Comparison of ENCODE assay signal across 1 cellular context in the genomic region with DNA sequence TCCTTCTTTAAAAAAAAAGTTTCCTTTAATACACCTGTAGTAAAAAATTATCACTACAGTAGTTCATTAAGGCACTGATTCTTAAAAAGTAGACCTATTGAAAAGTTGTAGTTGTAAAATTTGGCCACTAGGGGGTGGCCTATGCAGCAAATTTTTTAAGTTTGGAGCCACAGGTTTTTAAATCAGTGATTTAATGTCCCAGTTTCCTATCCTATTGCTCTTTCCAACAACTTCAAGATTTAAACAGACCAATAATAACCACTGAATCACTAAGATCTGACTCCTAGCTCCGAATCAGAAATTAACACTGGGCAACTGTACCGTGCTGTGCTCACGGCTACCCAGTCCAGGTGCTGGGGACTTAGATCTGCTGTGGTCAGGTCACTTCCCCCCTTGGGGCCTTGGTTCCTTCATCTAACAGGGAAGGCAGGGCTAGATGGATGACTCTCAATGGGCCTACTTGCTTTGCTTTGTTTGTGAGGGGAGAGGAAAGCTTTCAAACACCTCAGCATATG.
TF ChIP-seq lines count a peak whose summit lies in the region.

No MANE protein-coding gene starts in this region.

TF ChIP-seq in H1, 55 proteins besides CTCF, POLR2A, EP300 and RAD21:
- TF ChIP-seq, protein P1, sequence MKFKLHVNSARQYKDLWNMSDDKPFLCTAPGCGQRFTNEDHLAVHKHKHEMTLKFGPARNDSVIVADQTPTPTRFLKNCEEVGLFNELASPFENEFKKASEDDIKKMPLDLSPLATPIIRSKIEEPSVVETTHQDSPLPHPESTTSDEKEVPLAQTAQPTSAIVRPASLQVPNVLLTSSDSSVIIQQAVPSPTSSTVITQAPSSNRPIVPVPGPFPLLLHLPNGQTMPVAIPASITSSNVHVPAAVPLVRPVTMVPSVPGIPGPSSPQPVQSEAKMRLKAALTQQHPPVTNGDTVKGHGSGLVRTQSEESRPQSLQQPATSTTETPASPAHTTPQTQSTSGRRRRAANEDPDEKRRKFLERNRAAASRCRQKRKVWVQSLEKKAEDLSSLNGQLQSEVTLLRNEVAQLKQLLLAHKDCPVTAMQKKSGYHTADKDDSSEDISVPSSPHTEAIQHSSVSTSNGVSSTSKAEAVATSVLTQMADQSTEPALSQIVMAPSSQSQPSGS (IDR thresholded peaks at IDR 0.05; ENCODE audit: low read length) = no peak
- TF ChIP-seq KDM5A (IDR thresholded peaks at IDR 0.05; ENCODE audit: low read length) (no peak), TCF12 (IDR thresholded peaks at IDR 0.05; ENCODE audit: low read depth, low read length) (no peak), SRF (IDR thresholded peaks at IDR 0.05; ENCODE audit: low read depth, low read length) (no peak), SIX5 (IDR thresholded peaks at IDR 0.05; ENCODE audit: low read depth, low read length) (no peak), NRF1 (IDR thresholded peaks at IDR 0.05; ENCODE audit: low read depth, low read length) (no peak), KDM4A (IDR thresholded peaks at IDR 0.05; ENCODE audit: low read depth, low read length, severe bottlenecking) (no peak), RFX5 (IDR thresholded peaks at IDR 0.05; ENCODE audit: borderline replicate concordance, low read depth, low read length) (no peak), YY1 (IDR thresholded peaks at IDR 0.05; ENCODE audit: low read depth, low read length) (no peak), JUN (IDR thresholded peaks at IDR 0.05; ENCODE audit: low read depth, low read length) (no peak), FOSL1 (IDR thresholded peaks at IDR 0.05; ENCODE audit: insufficient read depth, low read depth, low read length) (no peak), CEBPB (IDR thresholded peaks at IDR 0.05; ENCODE audit: low read depth, low read length) (no peak), CBX8 (IDR thresholded peaks at IDR 0.05; ENCODE audit: borderline replicate concordance, low read depth, low read length) (no peak)
- TF ChIP-seq, protein P2, sequence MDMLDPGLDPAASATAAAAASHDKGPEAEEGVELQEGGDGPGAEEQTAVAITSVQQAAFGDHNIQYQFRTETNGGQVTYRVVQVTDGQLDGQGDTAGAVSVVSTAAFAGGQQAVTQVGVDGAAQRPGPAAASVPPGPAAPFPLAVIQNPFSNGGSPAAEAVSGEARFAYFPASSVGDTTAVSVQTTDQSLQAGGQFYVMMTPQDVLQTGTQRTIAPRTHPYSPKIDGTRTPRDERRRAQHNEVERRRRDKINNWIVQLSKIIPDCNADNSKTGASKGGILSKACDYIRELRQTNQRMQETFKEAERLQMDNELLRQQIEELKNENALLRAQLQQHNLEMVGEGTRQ (IDR thresholded peaks at IDR 0.05; ENCODE audit: low read length) = no peak
- TF ChIP-seq, protein P3, sequence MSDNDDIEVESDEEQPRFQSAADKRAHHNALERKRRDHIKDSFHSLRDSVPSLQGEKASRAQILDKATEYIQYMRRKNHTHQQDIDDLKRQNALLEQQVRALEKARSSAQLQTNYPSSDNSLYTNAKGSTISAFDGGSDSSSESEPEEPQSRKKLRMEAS (IDR thresholded peaks at IDR 0.05) = no peak
